ENCODE assay signal across 16 cellular contexts in the genomic region with DNA sequence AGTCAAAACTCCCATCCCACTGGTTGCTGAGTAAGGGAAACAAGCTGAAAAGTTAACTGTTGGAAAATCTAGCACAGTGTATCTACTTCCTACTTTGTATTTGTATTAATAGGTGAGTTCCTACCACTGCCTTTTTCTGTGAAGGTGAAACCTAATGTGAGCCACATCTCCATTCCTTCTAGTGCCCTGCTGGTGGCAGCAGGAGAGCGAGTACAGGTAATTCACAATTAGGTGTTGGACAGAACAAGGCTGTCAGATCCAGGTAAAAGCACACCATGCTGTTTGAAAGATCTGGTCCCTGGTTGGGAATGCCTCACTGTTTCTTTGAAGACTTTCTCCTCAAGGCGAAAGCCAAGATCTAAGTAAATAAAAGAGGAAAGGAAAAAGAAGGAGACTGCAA.
DNase-seq lines count a peak whose midpoint lies in the region; TF ChIP-seq lines count a peak whose summit lies in the region.
"Had no signal": no experiment of that assay in that cellular context is flagged by ENCODE, and none has a peak within 500 bp of the region (broad histone marks: within the 10 kb centered on the region; RNA-seq: fewer than 3 reads in every experiment).

No MANE protein-coding gene starts in this region.

- no peaks in the 10 kb centered on the region for H3K36me3 Mint-ChIP-seq in endothelial cell (ENCODE audit: low read depth, unreplicated experiment)

- no peak overlapping the region for H3K27ac ChIP-seq in vagina
- H3K27ac ChIP-seq in ovary: no peak overlapping the region
- H3K27ac ChIP-seq: brain microvascular endothelial cell, epithelial cell of prostate, KMS-11, transverse colon had no signal

- DNase-seq in DMS153 treated with DMSO at 0.1 percent for 48 hours (lab: John Stamatoyannopoulos, UW; ENCODE audit: unreplicated experiment): peak; percentile 57
- DNase-seq in HuH-7 (ENCODE audit: low spot score): peak; percentile 2
- DNase-seq in SW480 (ENCODE audit: low spot score): peak; percentile 31
- peak; percentile 38 for DNase-seq in kidney tubule cell (ENCODE audit: low spot score)
- no peak for DNase-seq in activated effector memory CD4-positive, alpha-beta T cell treated with anti-CD3 and anti-CD28 coated beads, Interleukin-2, amount 50 U/mL, for 16 hours
- no peak for DNase-seq in endothelial cell (ENCODE audit: low spot score)
- DNase-seq in vagina (ENCODE audit: extremely low spot score in 2 of 2): no peak
- DNase-seq in ovary: no peak
- DNase-seq: brain microvascular endothelial cell, GOT3, NCI-H345, SK-N-SH, transverse colon had no signal

- no peaks in the 10 kb centered on the region for H3K9me3 Mint-ChIP-seq in endothelial cell (ENCODE audit: unreplicated experiment)

- H3K9me3 ChIP-seq in vagina (no peaks in the 10 kb centered on the region), ovary (no peaks in the 10 kb centered on the region)
- H3K9me3 ChIP-seq: SK-N-SH, transverse colon had no signal

- peaks cover 12% of the 10 kb centered on the region for H3K4me1 Mint-ChIP-seq in endothelial cell (ENCODE audit: unreplicated experiment)
- H3K4me1 Mint-ChIP-seq: activated T-helper 17 cell treated with anti-CD3 and anti-CD28 coated beads, Interleukin-2, amount 50 U/mL, for 72 hours had no signal

- TF ChIP-seq CTCF in endothelial cell (IDR thresholded peaks at IDR 0.05; ENCODE audit: unreplicated experiment): no peak
- TF ChIP-seq CTCF in vagina (IDR thresholded peaks at IDR 0.05): no peak
- no peak for TF ChIP-seq CTCF in ovary (IDR thresholded peaks at IDR 0.05)

- WGBS in ovary, 3 donors: 69 to 77% (median 73%) methylated on average over 2 of the region's 2 CpGs

- H3K4me3 Mint-ChIP-seq in endothelial cell (ENCODE audit: unreplicated experiment): no peak overlapping the region
- H3K4me3 Mint-ChIP-seq: activated T-helper 17 cell treated with anti-CD3 and anti-CD28 coated beads, Interleukin-2, amount 50 U/mL, for 72 hours had no signal

- H3K36me3 ChIP-seq in vagina (no peaks in the 10 kb centered on the region), ovary (no peaks in the 10 kb centered on the region)
- H3K36me3 ChIP-seq: brain microvascular endothelial cell, transverse colon had no signal

- H3K4me3 ChIP-seq in vagina (no peak overlapping the region), ovary (no peak overlapping the region)
- H3K4me3 ChIP-seq: transverse colon had no signal

- TF ChIP-seq POLR2A in vagina (IDR thresholded peaks at IDR 0.05) (no peak), ovary (IDR thresholded peaks at IDR 0.05) (no peak)

- no peak overlapping the region for H3K27ac Mint-ChIP-seq in endothelial cell (ENCODE audit: unreplicated experiment)
- H3K27ac Mint-ChIP-seq: activated T-helper 17 cell treated with anti-CD3 and anti-CD28 coated beads, Interleukin-2, amount 50 U/mL, for 72 hours had no signal

- TF ChIP-seq EP300 in ovary (IDR thresholded peaks at IDR 0.05): no peak

- H3K27me3 ChIP-seq in vagina (no peaks in the 10 kb centered on the region), ovary (no peaks in the 10 kb centered on the region)
- H3K27me3 ChIP-seq: brain microvascular endothelial cell, transverse colon had no signal

- intact Hi-C loops in vagina (cut with DNase I) (no loop called here), ovary (cut with DNase I) (no loop called here)

- H3K4me1 ChIP-seq in vagina (no peaks in the 10 kb centered on the region), ovary (ENCODE audit: insufficient read depth) (no peaks in the 10 kb centered on the region)
- H3K4me1 ChIP-seq: transverse colon had no signal

- no peaks in the 10 kb centered on the region for H3K27me3 Mint-ChIP-seq in endothelial cell (ENCODE audit: unreplicated experiment)
- H3K27me3 Mint-ChIP-seq: activated T-helper 17 cell treated with anti-CD3 and anti-CD28 coated beads, Interleukin-2, amount 50 U/mL, for 72 hours had no signal

Comparison
In these comparisons a context has a peak if more than half of its experiments do, and no peak if none do; other contexts are left out.
1. DNase-seq: peak in DMS153 treated with DMSO at 0.1 percent for 48 hours (single experiment), HuH-7 (single experiment), SW480 (single experiment) and kidney tubule cell (single experiment); none in activated effector memory CD4-positive, alpha-beta T cell treated with anti-CD3 and anti-CD28 coated beads, Interleukin-2, amount 50 U/mL, for 16 hours (single experiment), endothelial cell (single experiment), vagina (0 of 2) and ovary (0 of 5).